10 cellular contexts compared by ENCODE assay signal in genomic region chr10:114477285-114477684, GRCh38.
DNase-seq lines count a peak whose midpoint lies in the region; ATAC-seq and TF ChIP-seq lines count a peak whose summit lies in the region.
"Had no signal": no experiment of that assay in that cellular context is flagged by ENCODE, and none has a peak within 500 bp of the region (broad histone marks: within the 10 kb centered on the region; RNA-seq: fewer than 3 reads in every experiment).

No MANE protein-coding gene starts in this region.

- peaks cover 24% of the 10 kb centered on the region for H3K79me2 ChIP-seq in Karpas-422 (ENCODE audit: low read length)

- H3K9me2 ChIP-seq in Karpas-422 (replicated peaks; ENCODE audit: insufficient read depth, low read length), result no peaks in the 10 kb centered on the region

- intact Hi-C loops in body of pancreas (cut with DNase I), result no loop called here
- intact Hi-C loops in right cardiac atrium (cut with DNase I), result loop anchor here in 2 of 4 donors (10.0 kb wide), 2 partner anchors 228 to 308 kb away; no protein-coding TSS in a partner anchor

- H3K9ac ChIP-seq in Karpas-422 (ENCODE audit: low read length), result no peak overlapping the region

- no peak overlapping the region for H3K4me2 ChIP-seq in Karpas-422 (ENCODE audit: low read depth, low read length, poor library complexity, severe bottlenecking)

- H2AFZ ChIP-seq in Karpas-422 (ENCODE audit: low read length), result no peak overlapping the region

- H3K9me3 ChIP-seq in Karpas-422 (ENCODE audit: low read length), result no peaks in the 10 kb centered on the region
- H3K9me3 ChIP-seq in body of pancreas, result no peaks in the 10 kb centered on the region
- H3K9me3 ChIP-seq in right cardiac atrium (ENCODE audit: control insufficient read depth, low read length), result no peaks in the 10 kb centered on the region

- 91 to 92% methylated on average over 7 of the region's 7 CpGs for WGBS in body of pancreas, 2 donors
- 56% methylated on average over 7 of the region's 7 CpGs for WGBS in right cardiac atrium

- H3K4me3 ChIP-seq in Karpas-422 (ENCODE audit: low read length) (no peak overlapping the region), body of pancreas (no peak overlapping the region), right cardiac atrium (ENCODE audit: low read length) (no peak overlapping the region)

- TF ChIP-seq POLR2A in body of pancreas (IDR thresholded peaks at IDR 0.05), result no peak

- H3K27ac ChIP-seq in Karpas-422 (ENCODE audit: low read length) (peak overlapping the region; percentile 17), body of pancreas (no peak overlapping the region), right cardiac atrium (ENCODE audit: low read length) (peak overlapping the region; percentile 93)

- no peak for TF ChIP-seq CTCF in body of pancreas (IDR thresholded peaks at IDR 0.05)

- ATAC-seq in body of pancreas (peak; percentile 39), right cardiac atrium (peak; percentile 71 to 74), GM19328 (IDR thresholded peaks at IDR 0.05; ENCODE audit: unreplicated experiment) (no peak)

- no peak for DNase-seq in Karpas-422
- peak in 2 of 4 donors; percentile 13 to 24 for DNase-seq in body of pancreas
- peak in 2 of 3 donors; percentile 46 to 70 for DNase-seq in right cardiac atrium
- DNase-seq in stromal cell of bone marrow (ENCODE audit: low read depth), result peak; percentile 20
- no peak for DNase-seq in NCI-H524 treated with DMSO at 0.1 percent for 48 hours (lab: John Stamatoyannopoulos, UW)
- DNase-seq in NCI-H146 (lab: John Stamatoyannopoulos, UW), result no peak
- DNase-seq: foreskin melanocyte, NCI-H1930, SIG-M5 had no signal

- H3K36me3 ChIP-seq in Karpas-422 (ENCODE audit: insufficient read depth, low read length), result peaks cover 18% of the 10 kb centered on the region
- H3K36me3 ChIP-seq in body of pancreas (replicated peaks in 1 of 2; ENCODE audit: insufficient read depth in 1 of 2, low read depth in 2 of 2), result no peaks in the 10 kb centered on the region

- no peaks in the 10 kb centered on the region for H4K20me1 ChIP-seq in Karpas-422 (ENCODE audit: insufficient read depth, low read depth, low read length)

- no peaks in the 10 kb centered on the region for H3K27me3 ChIP-seq in Karpas-422 (ENCODE audit: low read length)
- H3K27me3 ChIP-seq in body of pancreas, result no peaks in the 10 kb centered on the region
- no peaks in the 10 kb centered on the region for H3K27me3 ChIP-seq in right cardiac atrium (ENCODE audit: control insufficient read depth, insufficient read depth)

- peaks cover 74% of the 10 kb centered on the region for H3K4me1 ChIP-seq in Karpas-422 (ENCODE audit: low read length)
- peaks cover 18% of the 10 kb centered on the region for H3K4me1 ChIP-seq in body of pancreas
- peaks cover 13% of the 10 kb centered on the region for H3K4me1 ChIP-seq in right cardiac atrium (ENCODE audit: control insufficient read depth, insufficient read depth, low read length)

Comparison
In these comparisons a context has a peak if more than half of its experiments do, and no peak if none do; other contexts are left out.
1. DNase-seq: peak in right cardiac atrium (2 of 3) and stromal cell of bone marrow (single experiment); none in Karpas-422 (single experiment), NCI-H524 treated with DMSO at 0.1 percent for 48 hours (single experiment) and NCI-H146 (single experiment).
2. H3K27ac ChIP-seq: peak in Karpas-422 (single experiment) and right cardiac atrium (single experiment); none in body of pancreas (0 of 4).